In the genomic region with DNA sequence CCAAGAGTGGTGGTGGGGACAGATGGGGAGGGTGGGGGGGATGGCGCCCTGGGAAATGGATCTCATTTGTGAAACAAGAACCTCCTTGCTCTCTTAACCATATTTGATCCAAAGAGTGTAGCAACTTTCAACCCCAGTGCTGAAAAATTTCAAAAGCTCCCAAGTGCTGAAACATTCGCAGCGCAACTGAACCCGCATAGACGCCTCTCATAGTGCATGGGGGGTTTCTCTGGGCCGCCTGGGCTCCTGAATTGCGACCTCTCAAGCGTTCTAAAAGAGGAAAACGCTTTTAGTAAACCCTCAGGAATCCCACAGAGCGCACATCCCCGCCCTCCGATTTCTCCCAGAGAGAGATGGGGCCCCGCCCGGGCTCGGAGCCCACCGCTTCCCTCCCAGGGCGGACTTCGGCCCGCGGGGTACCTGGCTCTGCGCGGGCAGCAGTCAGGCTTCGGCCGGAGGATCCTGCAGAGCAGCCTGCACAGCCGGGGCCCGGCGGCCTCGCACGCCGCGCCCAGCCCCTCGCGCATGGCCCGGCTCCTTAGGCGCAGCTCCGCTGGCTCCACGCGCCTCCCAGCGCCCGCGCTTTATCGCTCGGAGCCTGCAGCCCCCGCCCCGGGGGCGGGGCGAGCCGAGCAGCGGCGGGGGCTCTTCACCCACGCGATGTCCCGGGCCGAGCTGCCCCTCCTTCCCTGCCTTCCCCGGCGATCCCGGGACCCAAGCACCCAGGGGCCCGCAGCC, we compare ENCODE assay signal across 8 cellular contexts. TPM values are rescaled to one million over a fixed set of nuclear protein-coding genes. Genes with fewer than 3 reads are reported as not detected.
DNase-seq lines count a peak whose midpoint lies in the region; FAIRE-seq and TF ChIP-seq lines count a peak whose summit lies in the region.
"Had no signal": no experiment of that assay in that cellular context is flagged by ENCODE, and none has a peak within 500 bp of the region (broad histone marks: within the 10 kb centered on the region; RNA-seq: fewer than 3 reads in every experiment).

No MANE protein-coding gene starts in this region.

- DNase-seq in HFFc6 (no peak), smooth muscle cell (lab: John Stamatoyannopoulos, UW; ENCODE audit: unreplicated experiment) (no peak), small intestine (no peak), tibial nerve (ENCODE audit: low spot score in 2 of 2) (no peak), NCI-H1436 treated with DMSO at 0.1 percent for 48 hours (lab: John Stamatoyannopoulos, UW) (no peak)
- DNase-seq in activated T-cell treated with anti-CD3 and anti-CD28 coated beads, Interleukin-2, amount 50 U/mL, for 24 hours: peak; percentile 41

- H3K9me3 ChIP-seq in iPS-15b (ENCODE audit: control insufficient read depth, insufficient read depth, low read length) (no peaks in the 10 kb centered on the region), smooth muscle cell (replicated peaks; ENCODE audit: low read depth) (no peaks in the 10 kb centered on the region), small intestine (ENCODE audit: control insufficient read depth, low read depth) (no peaks in the 10 kb centered on the region), tibial nerve (no peaks in the 10 kb centered on the region)

- TF ChIP-seq POLR2A in tibial nerve (IDR thresholded peaks at IDR 0.05): no peak

- H3K4me1 Mint-ChIP-seq in HFFc6 (ENCODE audit: low read depth): no peaks in the 10 kb centered on the region
- peaks cover 4% of the 10 kb centered on the region for H3K4me1 Mint-ChIP-seq in activated T-cell treated with anti-CD3 and anti-CD28 coated beads, Interleukin-2, amount 50 U/mL, for 24 hours (ENCODE audit: low read depth)

- H3K27ac ChIP-seq in smooth muscle cell (ENCODE audit: low read depth) (no peak overlapping the region), small intestine (ENCODE audit: low read depth in 1 of 2, low read length in 1 of 2) (no peak overlapping the region), tibial nerve (no peak overlapping the region)

- no peaks in the 10 kb centered on the region for H3K36me3 ChIP-seq in iPS-15b (ENCODE audit: control insufficient read depth, insufficient read depth, low read length)
- H3K36me3 ChIP-seq in smooth muscle cell (ENCODE audit: low read depth): no peaks in the 10 kb centered on the region
- H3K36me3 ChIP-seq in small intestine (ENCODE audit: control insufficient read depth in 2 of 2, insufficient read depth in 2 of 2, low read length in 2 of 2): no peaks in the 10 kb centered on the region
- H3K36me3 ChIP-seq in tibial nerve: no peaks in the 10 kb centered on the region

- H3K27me3 Mint-ChIP-seq in HFFc6 (ENCODE audit: insufficient read depth): peaks cover 38% of the 10 kb centered on the region
- peaks cover 67% of the 10 kb centered on the region for H3K27me3 Mint-ChIP-seq in activated T-cell treated with anti-CD3 and anti-CD28 coated beads, Interleukin-2, amount 50 U/mL, for 24 hours

- H3K4me1 ChIP-seq in iPS-15b (ENCODE audit: control insufficient read depth, insufficient read depth, low read length): no peaks in the 10 kb centered on the region
- H3K4me1 ChIP-seq in smooth muscle cell (ENCODE audit: low read depth): peaks cover 10% of the 10 kb centered on the region
- peaks cover 0 to 2% of the 10 kb centered on the region in 2 donors for H3K4me1 ChIP-seq in small intestine (ENCODE audit: control insufficient read depth in 2 of 2, insufficient read depth in 1 of 2, low read depth in 1 of 2, low read length in 1 of 2)
- peaks cover 0 to 15% (median 6%) of the 10 kb centered on the region in 4 donors for H3K4me1 ChIP-seq in tibial nerve

- peak overlapping the region; percentile 91 for H2AFZ ChIP-seq in smooth muscle cell (ENCODE audit: low read depth)

- TF ChIP-seq CTCF in HFFc6 (IDR thresholded peaks at IDR 0.05) (no peak), smooth muscle cell (IDR thresholded peaks at IDR 0.05; ENCODE audit: borderline replicate concordance, insufficient read depth, poor library complexity, severe bottlenecking) (no peak), tibial nerve (IDR thresholded peaks at IDR 0.05) (no peak)

- H3K9me3 Mint-ChIP-seq in HFFc6: no peaks in the 10 kb centered on the region
- H3K9me3 Mint-ChIP-seq in activated T-cell treated with anti-CD3 and anti-CD28 coated beads, Interleukin-2, amount 50 U/mL, for 24 hours: no peaks in the 10 kb centered on the region

- 0 out of 2 replicates have a peak overlapping the region, but pooled peaks have one; percentile 10 for H3K4me3 Mint-ChIP-seq in HFFc6
- no peak overlapping the region for H3K4me3 Mint-ChIP-seq in activated T-cell treated with anti-CD3 and anti-CD28 coated beads, Interleukin-2, amount 50 U/mL, for 24 hours

- TF ChIP-seq EP300 in tibial nerve (IDR thresholded peaks at IDR 0.05): no peak

- WGBS in smooth muscle cell (ENCODE audit: low lambda C conversion rate): 4% methylated on average over 38 of the region's 58 CpGs
- 5 to 12% (median 8%) methylated on average over 46 to 58 of the region's 58 CpGs for WGBS in small intestine, 3 donors
- WGBS in tibial nerve, 2 donors: 3 to 11% methylated on average over 11 to 40 of the region's 58 CpGs

- FAIRE-seq in small intestine (lab: Jason Lieb, UNC): no peak

- H3K27ac Mint-ChIP-seq in HFFc6: no peak overlapping the region
- H3K27ac Mint-ChIP-seq in activated T-cell treated with anti-CD3 and anti-CD28 coated beads, Interleukin-2, amount 50 U/mL, for 24 hours: no peak overlapping the region

- no peaks in the 10 kb centered on the region for H4K20me1 ChIP-seq in smooth muscle cell (ENCODE audit: low read depth)

- H3K4me2 ChIP-seq in smooth muscle cell: peak overlapping the region; percentile 89

- H3K4me3 ChIP-seq in iPS-15b (ENCODE audit: low read depth, low read length) (peak overlapping the region; percentile 39), smooth muscle cell (peak overlapping the region; percentile 56), small intestine (ENCODE audit: low read depth in 1 of 2, low read length in 2 of 2) (peak overlapping the region in 1 of 2 donors; percentile 34), tibial nerve (peak overlapping the region in 2 of 4 donors; percentile 33 to 48)

- H3K36me3 Mint-ChIP-seq in HFFc6 (ENCODE audit: low read depth): no peaks in the 10 kb centered on the region
- no peaks in the 10 kb centered on the region for H3K36me3 Mint-ChIP-seq in activated T-cell treated with anti-CD3 and anti-CD28 coated beads, Interleukin-2, amount 50 U/mL, for 24 hours (ENCODE audit: low read depth)

- H3K27me3 ChIP-seq in iPS-15b (ENCODE audit: control insufficient read depth, insufficient read depth, low read length) (peaks cover 28% of the 10 kb centered on the region), smooth muscle cell (ENCODE audit: low read depth) (peaks cover 42% of the 10 kb centered on the region), small intestine (ENCODE audit: control insufficient read depth in 2 of 2, insufficient read depth in 2 of 2, low read length in 2 of 2) (peaks cover 0 to 5% of the 10 kb centered on the region in 2 donors), tibial nerve (peaks cover 0 to 27% of the 10 kb centered on the region in 2 donors)

- no peaks in the 10 kb centered on the region for H3F3A ChIP-seq in smooth muscle cell (ENCODE audit: low read depth)

- no peak overlapping the region for H3K9ac ChIP-seq in iPS-15b (ENCODE audit: low read depth, low read length)
- no peak overlapping the region for H3K9ac ChIP-seq in smooth muscle cell (ENCODE audit: low read depth)

- no peaks in the 10 kb centered on the region for H3K79me2 ChIP-seq in smooth muscle cell (ENCODE audit: low read depth)

RNA-seq across cellular contexts. Expression of a gene that starts 7.0 kb away (rescaled TPM):
- total RNA-seq in HFFc6 (2021; fragmentation: NEBNext Ultra II Directional; extraction: Animal tissue kit (Norgen Biotek cat#: 25700)): not detected
- total RNA-seq in smooth muscle cell (not detected in 2 replicates), tibial nerve (1 to 10 TPM in 1 of 4 donors, under 1 TPM in 3; 0.22 to 2.9 (median 0.72) TPM)
- polyA plus RNA-seq in smooth muscle cell (0.05 and 0.16 TPM in 2 replicates), small intestine (10 to 100 TPM in 1 of 3 donors, 1 to 10 TPM in 1, under 1 TPM in 1; 0.22 to 29.9 (median 1.1) TPM)
- total RNA-seq: M059J had no signal
